ENCODE assay signal across 8 cellular contexts in genomic region chr1:120388597-120389126, GRCh38. TPM values are rescaled to one million over a fixed set of nuclear protein-coding genes. Genes with fewer than 3 reads are reported as not detected.
DNase-seq lines count a peak whose midpoint lies in the region; ATAC-seq, FAIRE-seq and TF ChIP-seq lines count a peak whose summit lies in the region.
"Not testable (repeated sequence)": the region's sequence is repeated elsewhere in the genome, so short reads cannot be mapped to it uniquely, and the experiment has no call there.

No MANE protein-coding gene starts in this region.

- TF ChIP-seq POLR2A in GM12878 (IDR thresholded peaks at IDR 0.05; ENCODE audit: low read depth, low read length): not testable (repeated sequence)

- H3K79me2 ChIP-seq in GM12878 (ENCODE audit: control insufficient read depth, insufficient read depth, low read length); mesendoderm (ENCODE audit: control insufficient read depth, insufficient read depth, low read length): not testable (repeated sequence)

- not testable (repeated sequence) for H3K36me3 ChIP-seq in GM12878 (ENCODE audit: control insufficient read depth in 2 of 2, insufficient read depth in 2 of 2, low read length in 1 of 2); mesendoderm (ENCODE audit: control insufficient read depth, insufficient read depth, low read length)

- not testable (repeated sequence) for H4K20me1 ChIP-seq in GM12878 (ENCODE audit: control insufficient read depth, insufficient read depth)

- H3K27me3 ChIP-seq in GM12878 (replicated peaks in 1 of 2; ENCODE audit: control insufficient read depth in 2 of 2, insufficient read depth in 2 of 2, low read length in 1 of 2); mesendoderm (ENCODE audit: insufficient read depth, low read length, poor library complexity): not testable (repeated sequence)

- H3K36me3 Mint-ChIP-seq in activated CD4-positive, alpha-beta T cell treated with anti-CD3 and anti-CD28 coated beads for 36 hours (ENCODE audit: low read depth): not testable (repeated sequence)

- POLR2A ChIA-PET in activated CD4-positive, alpha-beta T cell treated with anti-CD3 and anti-CD28 coated beads for 36 hours (lab: Charles Lee); GM12878 (lab: Charles Lee): not testable (repeated sequence)

- H3K4ac ChIP-seq in mesendoderm (ENCODE audit: low read depth, low read length): not testable (repeated sequence)

- SMC1A ChIA-PET in GM12878 (lab: Charles Lee; ENCODE audit: uncharacterized antibody, unreplicated experiment): not testable (repeated sequence)

- H3K4me1 Mint-ChIP-seq in activated CD4-positive, alpha-beta T cell treated with anti-CD3 and anti-CD28 coated beads for 36 hours: not testable (repeated sequence)

- not testable (repeated sequence) for TF ChIP-seq CTCF in GM12878 (IDR thresholded peaks at IDR 0.05 in 2 of 3, conservative IDR thresholded peaks at IDR 0.05 in 1 of 3; ENCODE audit: control insufficient read depth in 2 of 3, extremely low read depth in 1 of 3, insufficient read depth in 1 of 3, low read depth in 3 of 3, low read length in 3 of 3); fibroblast of pulmonary artery (IDR thresholded peaks at IDR 0.05; ENCODE audit: low read length, missing control alignments)

- not testable (repeated sequence) for H2BK15ac ChIP-seq in mesendoderm (replicated peaks; ENCODE audit: low read depth)

- H3K4me3 ChIP-seq in GM12878; fibroblast of pulmonary artery (replicated peaks; ENCODE audit: low read depth, low read length); mesendoderm (ENCODE audit: low read length): not testable (repeated sequence)

- RAD21 ChIA-PET in GM12878 (lab: Charles Lee; ENCODE audit: unreplicated experiment): not testable (repeated sequence)

- TF ChIP-seq EP300 in GM12878 (IDR thresholded peaks at IDR 0.05; ENCODE audit: borderline replicate concordance in 1 of 2, control insufficient read depth in 1 of 2, low read depth in 2 of 2, low read length in 2 of 2): not testable (repeated sequence)

- not testable (repeated sequence) for H3K56ac ChIP-seq in mesendoderm (ENCODE audit: low read length)

- not testable (repeated sequence) for H3K79me1 ChIP-seq in mesendoderm (ENCODE audit: low read length)

- not testable (repeated sequence) for H3K9me3 Mint-ChIP-seq in activated CD4-positive, alpha-beta T cell treated with anti-CD3 and anti-CD28 coated beads for 36 hours (ENCODE audit: low read depth)

- DNase-seq in COR-L47 (lab: John Stamatoyannopoulos, UW): peak; percentile 55
- peak; percentile 37 for DNase-seq in LoVo (ENCODE audit: low spot score)
- DNase-seq in NCI-H69 (lab: John Stamatoyannopoulos, UW): peak; percentile 87
- DNase-seq in activated CD4-positive, alpha-beta T cell treated with anti-CD3 and anti-CD28 coated beads for 36 hours: peak; percentile 17
- not testable (repeated sequence) for DNase-seq in GM12878 (ENCODE audit: low read depth, low spot score)
- DNase-seq in fibroblast of pulmonary artery (ENCODE audit: low read depth): peak; percentile 73
- peak; percentile 72 for DNase-seq in mesendoderm
- DNase-seq in stimulated activated CD4-positive, alpha-beta T cell treated with anti-CD3 and anti-CD28 coated beads, Interleukin-2, amount 100 ng/mL, for 4 hours (ENCODE audit: low read depth): peak; percentile 23

- not testable (repeated sequence) for FAIRE-seq in GM12878 (lab: Jason Lieb, UNC)

- not testable (repeated sequence) for H3K27me3 Mint-ChIP-seq in activated CD4-positive, alpha-beta T cell treated with anti-CD3 and anti-CD28 coated beads for 36 hours

- not testable (repeated sequence) for H2BK5ac ChIP-seq in mesendoderm (ENCODE audit: low read length)

- H2AK5ac ChIP-seq in mesendoderm (ENCODE audit: low read length): not testable (repeated sequence)

- CTCF ChIA-PET in activated CD4-positive, alpha-beta T cell treated with anti-CD3 and anti-CD28 coated beads for 36 hours (lab: Charles Lee); GM12878 (lab: Yijun Ruan, JAX): not testable (repeated sequence)

- not testable (repeated sequence) for H3K4me1 ChIP-seq in GM12878 (ENCODE audit: control insufficient read depth, insufficient read depth, low read length); mesendoderm (ENCODE audit: control insufficient read depth, low read depth, low read length)

- H3K4me3 Mint-ChIP-seq in activated CD4-positive, alpha-beta T cell treated with anti-CD3 and anti-CD28 coated beads for 36 hours: not testable (repeated sequence)

- H2AFZ ChIP-seq in GM12878 (ENCODE audit: control insufficient read depth, low read depth, low read length): not testable (repeated sequence)

- TF ChIP-seq RAD21 in GM12878 (IDR thresholded peaks at IDR 0.05; ENCODE audit: insufficient read depth, low read depth, low read length): peak; percentile 10; the same call in 1 of the 2 replicates

- not testable (repeated sequence) for H3K9me3 ChIP-seq in GM12878 (replicated peaks; ENCODE audit: control insufficient read depth, insufficient read depth, low read length)

- 0% methylated on average over 7 of the region's 29 CpGs for WGBS in GM12878 (ENCODE audit: insufficient coverage, insufficient replicate concordance, low lambda C conversion rate, missing lambda C conversion rate)
- no CpG with 5 or more reads among the region's 29 CpGs for WGBS in mesendoderm (ENCODE audit: extremely low coverage, insufficient coverage, low lambda C conversion rate)

- H4K5ac ChIP-seq in mesendoderm (ENCODE audit: low read length): not testable (repeated sequence)

- not testable (repeated sequence) for H3K27ac Mint-ChIP-seq in activated CD4-positive, alpha-beta T cell treated with anti-CD3 and anti-CD28 coated beads for 36 hours

- not testable (repeated sequence) for H2BK120ac ChIP-seq in mesendoderm (ENCODE audit: low read depth, low read length)

- in situ Hi-C loops in GM12878 (cut with MboI): not testable (repeated sequence)

- not testable (repeated sequence) for H3K18ac ChIP-seq in mesendoderm (ENCODE audit: low read length)

- H3K23ac ChIP-seq in mesendoderm (ENCODE audit: low read length): not testable (repeated sequence)

- H3K9ac ChIP-seq in GM12878 (ENCODE audit: control insufficient read depth, insufficient read depth, low read length); mesendoderm (ENCODE audit: low read length): not testable (repeated sequence)

- H3K27ac ChIP-seq in GM12878 (ENCODE audit: control insufficient read depth, insufficient read depth); mesendoderm (ENCODE audit: low read depth, low read length): not testable (repeated sequence)

- not testable (repeated sequence) for BruUV-seq in GM12878 (replicated peaks; lab: Mats Ljungman, UMichigan)

- ATAC-seq in activated CD4-positive, alpha-beta T cell treated with anti-CD3 and anti-CD28 coated beads for 36 hours; GM12878: not testable (repeated sequence)

- H4K8ac ChIP-seq in mesendoderm (ENCODE audit: low read depth, low read length): not testable (repeated sequence)

- H3K4me2 ChIP-seq in GM12878 (ENCODE audit: control insufficient read depth, insufficient read depth); mesendoderm (ENCODE audit: low read length): not testable (repeated sequence)

- intact Hi-C loops in activated CD4-positive, alpha-beta T cell treated with anti-CD3 and anti-CD28 coated beads for 36 hours (cut with DNase I, micrococcal nuclease); GM12878 (cut with micrococcal nuclease; ENCODE audit: unreplicated experiment): not testable (repeated sequence)

RNA-seq across cellular contexts. Expression of gene NBPF8, which starts 26.2 kb away (rescaled TPM):
- total RNA-seq in activated CD4-positive, alpha-beta T cell treated with anti-CD3 and anti-CD28 coated beads for 36 hours: 10 to 100 TPM; 23.5 to 23.7 TPM
- total RNA-seq in GM12878 (2013; cell fraction: nucleolus; rRNA removed): 30.3 and 32.9 TPM in 2 replicates
- 5.7 and 5.8 TPM in 2 replicates for total RNA-seq in GM12878 (2014; rRNA removed)
- 6.4 and 6.6 TPM in 2 replicates for total RNA-seq in GM12878 (2014; rRNA removed; fragmentation: Illumina TruSeq; extraction: Trizol)
- 5.0 and 5.5 TPM in 2 replicates for total RNA-seq in GM12878 (2021)
- polyA plus RNA-seq in GM12878 (2011; ENCODE audit: low read depth): 6.9 TPM
- polyA plus RNA-seq in GM12878 (2011; rRNA removed): 16.4 and 17.7 TPM in 2 replicates
- polyA plus RNA-seq in GM12878 (2011; cell fraction: cytosol; rRNA removed): 7.3 and 7.8 TPM in 2 replicates
- 44.9 and 54.4 TPM in 2 replicates for polyA plus RNA-seq in GM12878 (2011; cell fraction: nucleus; rRNA removed)
- 6.3 and 8.6 TPM in 2 replicates for polyA plus RNA-seq in GM12878 (2012)
- polyA plus RNA-seq in GM12878 (2014; fragmentation: Illumina TruSeq; extraction: Trizol): 9.2 and 12.8 TPM in 2 replicates
- 1 to 10 TPM; 1.9 to 2.8 TPM for polyA plus RNA-seq in GM12878 (2014; fragmentation: Nextera tagmentation; extraction: Ambion mirVana)
- polyA plus RNA-seq in GM12878 (2014; rRNA removed): 7.4 and 9.8 TPM in 2 replicates
- polyA plus RNA-seq in GM12878 (2016; fragmentation: Nextera tagmentation; extraction: Ambion mirVana): 1 to 10 TPM; 1.7 to 1.8 TPM
- 7.4 and 8.3 TPM in 2 replicates for polyA minus RNA-seq in GM12878 (2011; rRNA and poly(A)+ RNA removed)
- polyA minus RNA-seq in GM12878 (2011; cell fraction: cytosol; rRNA and poly(A)+ RNA removed): 2.3 and 2.7 TPM in 2 replicates
- 7.7 and 8.0 TPM in 2 replicates for polyA minus RNA-seq in GM12878 (2011; cell fraction: nucleus; rRNA and poly(A)+ RNA removed)
- polyA plus RNA-seq in mesendoderm (2013, experiment 1 of 2): 1.5 TPM
- 1.5 TPM for polyA plus RNA-seq in mesendoderm (2013, experiment 2 of 2)
